ENCODE assay signal across 5 cellular contexts in genomic region chr1:148828962-148829361, GRCh38. TPM values are rescaled to one million over a fixed set of nuclear protein-coding genes. Genes with fewer than 3 reads are reported as not detected.
DNase-seq lines count a peak whose midpoint lies in the region; ATAC-seq and TF ChIP-seq lines count a peak whose summit lies in the region.
"Not testable (repeated sequence)": the region's sequence is repeated elsewhere in the genome, so short reads cannot be mapped to it uniquely, and the experiment has no call there.

No MANE protein-coding gene starts in this region.

- not testable (repeated sequence) for TF ChIP-seq CTCF in gastroesophageal sphincter (IDR thresholded peaks at IDR 0.05); heart left ventricle (IDR thresholded peaks at IDR 0.05); left lung (IDR thresholded peaks at IDR 0.05); upper lobe of right lung (IDR thresholded peaks at IDR 0.05)

- not testable (repeated sequence) for DNase-seq in heart left ventricle; left lung; sciatic nerve (ENCODE audit: low spot score); upper lobe of right lung

- H3K9me3 ChIP-seq in gastroesophageal sphincter, heart left ventricle, left lung, upper lobe of right lung: not testable (repeated sequence)

- H3K36me3 ChIP-seq in gastroesophageal sphincter, heart left ventricle, left lung, upper lobe of right lung: not testable (repeated sequence)

- ATAC-seq in gastroesophageal sphincter (peak; percentile 69), heart left ventricle (peak in 3 of 4 donors; percentile 38 to 64 (median 49)), left lung (peak; percentile 21), sciatic nerve (peak; percentile 90), upper lobe of right lung (peak; percentile 10)

- intact Hi-C loops in heart left ventricle (cut with DNase I); left lung (cut with DNase I); sciatic nerve (cut with DNase I); upper lobe of right lung (cut with DNase I): not testable (repeated sequence)

- H3K27ac ChIP-seq in gastroesophageal sphincter, heart left ventricle, left lung, upper lobe of right lung: not testable (repeated sequence)

- H3K27me3 ChIP-seq in gastroesophageal sphincter, heart left ventricle, left lung, upper lobe of right lung: not testable (repeated sequence)

- not testable (repeated sequence) for TF ChIP-seq EP300 in gastroesophageal sphincter (IDR thresholded peaks at IDR 0.05)

- H3K4me3 ChIP-seq in gastroesophageal sphincter, heart left ventricle, left lung, upper lobe of right lung: not testable (repeated sequence)

- H3K4me1 ChIP-seq in gastroesophageal sphincter, heart left ventricle, left lung, upper lobe of right lung: not testable (repeated sequence)

- TF ChIP-seq POLR2A in gastroesophageal sphincter (IDR thresholded peaks at IDR 0.05); heart left ventricle (IDR thresholded peaks at IDR 0.05): not testable (repeated sequence)

RNA-seq across cellular contexts. Expression of gene PDE4DIP, which starts 15.3 kb away (rescaled TPM):
- total RNA-seq in gastroesophageal sphincter (100 to 1,000 TPM; 170 to 293 (median 218) TPM), heart left ventricle (1,000 to 10,000 TPM; 1,299 to 2,892 (median 2,435) TPM), left lung (100 to 1,000 TPM; 132 to 139 TPM), sciatic nerve (121 TPM), upper lobe of right lung (163 TPM)
- 100 to 1,000 TPM; 614 to 835 TPM for polyA plus RNA-seq in heart left ventricle

Comparison
In these comparisons a context has a peak if more than half of its experiments do, and no peak if none do; other contexts are left out.
1. ATAC-seq: peak in every context shown above with its lines; median percentile 90 in sciatic nerve; 69 in gastroesophageal sphincter; 49 in heart left ventricle; 21 in left lung; 10 in upper lobe of right lung.